10 cellular contexts compared by ENCODE assay signal in genomic region chr12:575129-575502, GRCh38.
DNase-seq lines count a peak whose midpoint lies in the region; TF ChIP-seq lines count a peak whose summit lies in the region.
"Had no signal": no experiment of that assay in that cellular context is flagged by ENCODE, and none has a peak within 500 bp of the region (broad histone marks: within the 10 kb centered on the region; RNA-seq: fewer than 3 reads in every experiment).

No MANE protein-coding gene starts in this region.

- H3K79me2 ChIP-seq in trophoblast cell (ENCODE audit: control insufficient read depth, insufficient read depth, low read length, poor library complexity): no peaks in the 10 kb centered on the region

- H3K14ac ChIP-seq in trophoblast cell (ENCODE audit: low read length): no peak overlapping the region

- peaks cover 38 to 84% (median 53%) of the 10 kb centered on the region in 10 experiments for H3K4me1 ChIP-seq in BLaER1 treated with 17β-estradiol and CSF1 and Interleukin-3, amounts not matched to agents 10 nM and 100 nM
- peaks cover 52 to 63% (median 58%) of the 10 kb centered on the region in 4 donors for H3K4me1 ChIP-seq in esophagus muscularis mucosa
- peaks cover 17 to 19% of the 10 kb centered on the region in 2 experiments for H3K4me1 ChIP-seq in trophoblast cell (ENCODE audit: control insufficient read depth in 1 of 2, insufficient read depth in 2 of 2, low read length in 2 of 2)

- H2AFZ ChIP-seq in trophoblast cell (ENCODE audit: insufficient read depth, low read length, poor library complexity): no peak overlapping the region

- H3K79me1 ChIP-seq in trophoblast cell (ENCODE audit: low read length): peaks cover 22% of the 10 kb centered on the region

- no peak overlapping the region for H4K12ac ChIP-seq in trophoblast cell (ENCODE audit: low read depth, low read length)

- peak overlapping the region in 7 of 11 experiments; percentile 8 to 79 (median 74); a peak in 9 of 22 replicates for H3K27ac ChIP-seq in BLaER1 treated with 17β-estradiol and CSF1 and Interleukin-3, amounts not matched to agents 10 nM and 100 nM
- peak overlapping the region; percentile 99 for H3K27ac ChIP-seq in RWPE1
- H3K27ac ChIP-seq in esophagus muscularis mucosa (replicated peaks in 1 of 4): peak overlapping the region; percentile 29 to 71 (median 57)
- H3K27ac ChIP-seq in trophoblast cell (ENCODE audit: low read depth, low read length): no peak overlapping the region

- peak overlapping the region; percentile 28 for H2BK12ac ChIP-seq in trophoblast cell (ENCODE audit: low read length)

- no peak overlapping the region for H2BK120ac ChIP-seq in trophoblast cell (ENCODE audit: insufficient read depth, low read length, poor library complexity)

- no peak overlapping the region for H2BK5ac ChIP-seq in trophoblast cell (ENCODE audit: low read depth, low read length, poor library complexity)

- H3K9ac ChIP-seq in BLaER1 treated with 17β-estradiol and CSF1 and Interleukin-3, amounts not matched to agents 10 nM and 100 nM: peak overlapping the region in 5 of 11 experiments; percentile 40 to 68 (median 66); a peak in 6 of 22 replicates
- no peak overlapping the region for H3K9ac ChIP-seq in trophoblast cell (ENCODE audit: low read length)

- no peak overlapping the region for H3K4ac ChIP-seq in trophoblast cell (ENCODE audit: low read depth, low read length)

- H3K4me3 ChIP-seq in BLaER1 treated with 17β-estradiol and CSF1 and Interleukin-3, amounts not matched to agents 10 nM and 100 nM: no peak overlapping the region
- H3K4me3 ChIP-seq in esophagus muscularis mucosa (no peak overlapping the region), trophoblast cell (ENCODE audit: low read depth, low read length) (no peak overlapping the region)
- H3K4me3 ChIP-seq: SK-N-MC had no signal

- 87% methylated on average over 7 of the region's 7 CpGs for WGBS in esophagus muscularis mucosa
- WGBS in trophoblast cell (ENCODE audit: extremely low coverage, insufficient coverage, insufficient read length): no CpG with 5 or more reads among the region's 7 CpGs

- H3K4me2 ChIP-seq in BLaER1 treated with 17β-estradiol and CSF1 and Interleukin-3, amounts not matched to agents 10 nM and 100 nM: peak overlapping the region; percentile 50 to 81 (median 57); a peak in 19 of 22 replicates
- no peak overlapping the region for H3K4me2 ChIP-seq in trophoblast cell (ENCODE audit: low read length)

- CTCF ChIA-PET in RWPE1 (lab: Yijun Ruan, JAX): interaction anchor here (1.1 to 2.0 kb wide), 5 partner anchors 21 to 179 kb away, joined by 3 to 14 read pairs (median 7); no protein-coding TSS in a partner anchor

- intact Hi-C loops in esophagus muscularis mucosa (cut with DNase I): loop anchor here (5.0 kb wide), 1 partner anchor 57 kb away; no protein-coding TSS in a partner anchor

- H2AK5ac ChIP-seq in trophoblast cell (ENCODE audit: low read length): no peak overlapping the region

- POLR2A ChIA-PET in RWPE1 (lab: Yijun Ruan, JAX; ENCODE audit: low non-redundant PET): no interaction called here

- H3K18ac ChIP-seq in trophoblast cell (ENCODE audit: low read length): no peak overlapping the region

- in situ Hi-C loops in ACHN (cut with HindIII; ENCODE audit: low pct_ligation_motif_present, low pct_unique_long_range_greater_than_20kb, low sequenced_read_pairs): no loop called here

- no peaks in the 10 kb centered on the region for H3K36me3 ChIP-seq in BLaER1 treated with 17β-estradiol and CSF1 and Interleukin-3, amounts not matched to agents 10 nM and 100 nM
- no peaks in the 10 kb centered on the region for H3K36me3 ChIP-seq in esophagus muscularis mucosa
- no peaks in the 10 kb centered on the region for H3K36me3 ChIP-seq in trophoblast cell (ENCODE audit: control insufficient read depth in 1 of 2, insufficient read depth in 2 of 2, low read length in 2 of 2)

- H3K23ac ChIP-seq in trophoblast cell (ENCODE audit: low read length): no peak overlapping the region

- DNase-seq in RWPE1 (ENCODE audit: low spot score) (peak; percentile 29), esophagus muscularis mucosa (ENCODE audit: extremely low spot score) (no peak), trophoblast cell (no peak), COLO668 (lab: John Stamatoyannopoulos, UW; ENCODE audit: unreplicated experiment) (no peak), DMS79 (lab: John Stamatoyannopoulos, UW) (no peak), ACHN (no peak), NCI-H446 (lab: John Stamatoyannopoulos, UW) (no peak)
- DNase-seq: NCI-H2171 treated with DMSO at 0.1 percent for 48 hours had no signal

- H4K91ac ChIP-seq in trophoblast cell (ENCODE audit: low read depth, low read length): peak overlapping the region; percentile 8

- TF ChIP-seq POLR2A in esophagus muscularis mucosa (IDR thresholded peaks at IDR 0.05; ENCODE audit: low read depth): no peak

- H4K20me1 ChIP-seq in BLaER1 treated with 17β-estradiol and CSF1 and Interleukin-3, amounts not matched to agents 10 nM and 100 nM: no peaks in the 10 kb centered on the region

- H4K8ac ChIP-seq in trophoblast cell (ENCODE audit: low read depth, low read length): peak overlapping the region; percentile 2

- TF ChIP-seq CTCF in RWPE1 (conservative IDR thresholded peaks at IDR 0.05; ENCODE audit: low read depth) (no peak), esophagus muscularis mucosa (IDR thresholded peaks at IDR 0.05) (no peak)

- H3K9me3 ChIP-seq in BLaER1 treated with 17β-estradiol and CSF1 and Interleukin-3, amounts not matched to agents 10 nM and 100 nM (replicated peaks in 1 of 11): peaks cover 0 to 7% (median 0%) of the 10 kb centered on the region in 11 experiments; a peak in 1 of 22 replicates
- H3K9me3 ChIP-seq in esophagus muscularis mucosa (no peaks in the 10 kb centered on the region), trophoblast cell (ENCODE audit: insufficient read depth, low read depth, low read length) (no peaks in the 10 kb centered on the region)

- H3K27me3 ChIP-seq in BLaER1 treated with 17β-estradiol and CSF1 and Interleukin-3, amounts not matched to agents 10 nM and 100 nM: no peaks in the 10 kb centered on the region
- no peaks in the 10 kb centered on the region for H3K27me3 ChIP-seq in esophagus muscularis mucosa
- H3K27me3 ChIP-seq in trophoblast cell (ENCODE audit: insufficient read depth, low read length): no peaks in the 10 kb centered on the region

- TF ChIP-seq EP300 in esophagus muscularis mucosa (IDR thresholded peaks at IDR 0.05): no peak
